ENCODE assay signal across 12 cellular contexts in genomic region chr13:50513528-50513863, GRCh38.
DNase-seq lines count a peak whose midpoint lies in the region; ATAC-seq and TF ChIP-seq lines count a peak whose summit lies in the region.
"Had no signal": no experiment of that assay in that cellular context is flagged by ENCODE, and none has a peak within 500 bp of the region (broad histone marks: within the 10 kb centered on the region; RNA-seq: fewer than 3 reads in every experiment).

No MANE protein-coding gene starts in this region.

- no peaks in the 10 kb centered on the region for H3K36me3 ChIP-seq in CD8-positive, alpha-beta T cell (ENCODE audit: insufficient read depth, low read length)
- H3K36me3 ChIP-seq in right atrium auricular region (no peaks in the 10 kb centered on the region), psoas muscle (ENCODE audit: insufficient read depth in 1 of 2, low read depth in 1 of 2) (no peaks in the 10 kb centered on the region)

- DNase-seq in CD8-positive, alpha-beta T cell = no peak
- DNase-seq in NCI-H1105 (lab: John Stamatoyannopoulos, UW) (peak; percentile 22), right atrium auricular region (ENCODE audit: low spot score) (no peak), psoas muscle (no peak), NCI-H2227 (lab: John Stamatoyannopoulos, UW; ENCODE audit: unreplicated experiment) (no peak), NCI-H1048 (lab: John Stamatoyannopoulos, UW) (no peak), endothelial cell (ENCODE audit: low spot score) (no peak)
- DNase-seq: activated CD4-positive, CD25-positive, alpha-beta regulatory T cell; CD4-positive, CD25-positive, alpha-beta regulatory T cell; kidney glomerular epithelial cell had no signal

- intact Hi-C loops in CD8-positive, alpha-beta T cell (cut with DNase I, micrococcal nuclease) = loop anchor here in 1 of 2 experiments (5.0 to 10.0 kb wide), 3 partner anchors 399 to 1481 kb away; no protein-coding TSS in a partner anchor
- intact Hi-C loops in psoas muscle (cut with DNase I) = no loop called here

- POLR2A ChIA-PET in CD8-positive, alpha-beta T cell (lab: Charles Lee) = no interaction called here

- H3K4me1 ChIP-seq in CD8-positive, alpha-beta T cell (ENCODE audit: insufficient read depth, low read length) = peaks cover 18% of the 10 kb centered on the region
- H3K4me1 ChIP-seq in right atrium auricular region = peaks cover 0 to 30% of the 10 kb centered on the region in 2 donors
- peaks cover 30% of the 10 kb centered on the region for H3K4me1 ChIP-seq in psoas muscle

- TF ChIP-seq CTCF in CD8-positive, alpha-beta T cell (IDR thresholded peaks at IDR 0.05) = no peak
- TF ChIP-seq CTCF in right atrium auricular region (IDR thresholded peaks at IDR 0.05) (no peak), psoas muscle (IDR thresholded peaks at IDR 0.05) (no peak), endothelial cell (IDR thresholded peaks at IDR 0.05; ENCODE audit: unreplicated experiment) (no peak)

- no peak overlapping the region for H3K27ac Mint-ChIP-seq in CD8-positive, alpha-beta T cell
- H3K27ac Mint-ChIP-seq in endothelial cell (ENCODE audit: unreplicated experiment) = no peak overlapping the region
- H3K27ac Mint-ChIP-seq: CD4-positive, CD25-positive, alpha-beta regulatory T cell; GM23338 had no signal

- H3K9me3 ChIP-seq in CD8-positive, alpha-beta T cell (ENCODE audit: low read length) = no peaks in the 10 kb centered on the region
- H3K9me3 ChIP-seq in right atrium auricular region (no peaks in the 10 kb centered on the region), psoas muscle (peaks cover 7% of the 10 kb centered on the region)

- CTCF ChIA-PET in CD8-positive, alpha-beta T cell (lab: Charles Lee) = interaction anchor here (1.2 kb wide), 1 partner anchor 422 kb away, joined by 3 read pairs; no protein-coding TSS in a partner anchor

- H3K9me3 Mint-ChIP-seq in CD8-positive, alpha-beta T cell = no peaks in the 10 kb centered on the region
- no peaks in the 10 kb centered on the region for H3K9me3 Mint-ChIP-seq in endothelial cell (ENCODE audit: unreplicated experiment)
- H3K9me3 Mint-ChIP-seq: CD4-positive, CD25-positive, alpha-beta regulatory T cell had no signal

- H3K4me1 Mint-ChIP-seq in CD8-positive, alpha-beta T cell (ENCODE audit: low read depth) = no peaks in the 10 kb centered on the region
- no peaks in the 10 kb centered on the region for H3K4me1 Mint-ChIP-seq in endothelial cell (ENCODE audit: unreplicated experiment)

- H3K4me3 Mint-ChIP-seq in CD8-positive, alpha-beta T cell = peak overlapping the region; percentile 29
- no peak overlapping the region for H3K4me3 Mint-ChIP-seq in endothelial cell (ENCODE audit: unreplicated experiment)
- H3K4me3 Mint-ChIP-seq: CD4-positive, CD25-positive, alpha-beta regulatory T cell; GM23338 had no signal

- no peaks in the 10 kb centered on the region for H3K27me3 ChIP-seq in CD8-positive, alpha-beta T cell (ENCODE audit: insufficient read depth, low read length)
- H3K27me3 ChIP-seq in right atrium auricular region (no peaks in the 10 kb centered on the region), psoas muscle (ENCODE audit: insufficient read depth in 3 of 3, low read length in 2 of 3) (no peaks in the 10 kb centered on the region)

- H3K27ac ChIP-seq in CD8-positive, alpha-beta T cell (ENCODE audit: low read depth, low read length) = no peak overlapping the region
- H3K27ac ChIP-seq in right atrium auricular region = peak overlapping the region; percentile 72
- H3K27ac ChIP-seq in psoas muscle = peak overlapping the region; percentile 88

- no peak for ATAC-seq in CD8-positive, alpha-beta T cell
- ATAC-seq in psoas muscle (peak in 3 of 4 donors; percentile 33 to 55 (median 55)), GM21390 (IDR thresholded peaks at IDR 0.05; ENCODE audit: unreplicated experiment) (no peak)
- ATAC-seq: GM23338 had no signal

- no peaks in the 10 kb centered on the region for H3K36me3 Mint-ChIP-seq in CD8-positive, alpha-beta T cell
- no peaks in the 10 kb centered on the region for H3K36me3 Mint-ChIP-seq in endothelial cell (ENCODE audit: low read depth, unreplicated experiment)
- H3K36me3 Mint-ChIP-seq: CD4-positive, CD25-positive, alpha-beta regulatory T cell had no signal

- H3K27me3 Mint-ChIP-seq in CD8-positive, alpha-beta T cell (ENCODE audit: low read depth) = no peaks in the 10 kb centered on the region
- no peaks in the 10 kb centered on the region for H3K27me3 Mint-ChIP-seq in endothelial cell (ENCODE audit: unreplicated experiment)
- H3K27me3 Mint-ChIP-seq: CD4-positive, CD25-positive, alpha-beta regulatory T cell had no signal

- no peak overlapping the region for H3K4me3 ChIP-seq in CD8-positive, alpha-beta T cell (ENCODE audit: low read depth, low read length)
- H3K4me3 ChIP-seq in right atrium auricular region (peak overlapping the region in 1 of 2 donors; percentile 37), psoas muscle (peak overlapping the region; percentile 47)
- H3K4me3 ChIP-seq: GM23338 had no signal

Comparison
In these comparisons a context has a peak if more than half of its experiments do, and no peak if none do; other contexts are left out.
1. ATAC-seq: peak in psoas muscle (3 of 4); none in CD8-positive, alpha-beta T cell (single experiment) and GM21390 (single experiment).